Comparison of ENCODE assay signal across 8 cellular contexts in genomic region chr20:50625986-50626677, GRCh38.
A peak's percentile ranks its signal among the peaks of the same experiment; 100 is the strongest.
DNase-seq lines count a peak whose midpoint lies in the region; ATAC-seq and TF ChIP-seq lines count a peak whose summit lies in the region.

No MANE protein-coding gene starts in this region.

- TF ChIP-seq EP300 in transverse colon (IDR thresholded peaks at IDR 0.05; ENCODE audit: low read depth), result no peak

- H3K4me1 ChIP-seq in ascending aorta, result no peaks in the 10 kb centered on the region
- no peaks in the 10 kb centered on the region for H3K4me1 ChIP-seq in transverse colon

- intact Hi-C loops in ascending aorta (cut with DNase I), result loop anchor here (2.0 kb wide), 1 partner anchor 119 kb away; no protein-coding TSS in a partner anchor
- intact Hi-C loops in left colon (cut with DNase I, micrococcal nuclease), result loop anchor here in 1 of 2 donors (10.0 kb wide), 1 partner anchor 119 kb away; no protein-coding TSS in a partner anchor
- intact Hi-C loops in transverse colon (cut with DNase I; ENCODE audit: low total_unique reads), result loop anchor here (5.0 to 10.0 kb wide), 2 partner anchors 79 to 121 kb away; no protein-coding TSS in a partner anchor

- H3K36me3 ChIP-seq in ascending aorta, result no peaks in the 10 kb centered on the region
- no peaks in the 10 kb centered on the region for H3K36me3 ChIP-seq in transverse colon

- WGBS in transverse colon (ENCODE audit: low coverage in 1 of 2), 2 donors, result 48% methylated on average over 15 of the region's 15 CpGs; no CpG with 5 or more reads in 1 of the 2 donors

- H3K9me3 ChIP-seq in ascending aorta (peaks cover 1 to 3% of the 10 kb centered on the region in 2 donors), transverse colon (no peaks in the 10 kb centered on the region)

- H3K4me3 ChIP-seq in ascending aorta, result no peak overlapping the region
- no peak overlapping the region for H3K4me3 ChIP-seq in transverse colon

- DNase-seq in NOMO-1 (lab: John Stamatoyannopoulos, UW; ENCODE audit: unreplicated experiment in 2 of 2) (peak; percentile 41 to 44), NOMO-1 treated with dmso at 0.1 percent for 144 hours (lab: John Stamatoyannopoulos, UW; ENCODE audit: unreplicated experiment) (no peak), NCI-H2171 (lab: John Stamatoyannopoulos, UW) (peak; percentile 88), ascending aorta (ENCODE audit: low spot score in 2 of 2) (peak in 1 of 2 donors; percentile 67), left colon (peak; percentile 35 to 36), transverse colon (peak; percentile 26), mesenteric fat pad (ENCODE audit: low spot score) (no peak), GOT3 (lab: John Stamatoyannopoulos, UW) (no peak)

- in situ Hi-C loops in transverse colon (cut with MboI; ENCODE audit: low pct_ligation_motif_present in 1 of 4, low pct_unique_long_range_greater_than_20kb in 1 of 4, low sequenced_read_pairs in 3 of 4), result no loop called here

- no peaks in the 10 kb centered on the region for H3K27me3 ChIP-seq in ascending aorta
- H3K27me3 ChIP-seq in transverse colon, result no peaks in the 10 kb centered on the region

- TF ChIP-seq POLR2A in transverse colon (IDR thresholded peaks at IDR 0.05), result no peak

- H3K27ac ChIP-seq in ascending aorta (no peak overlapping the region), transverse colon (no peak overlapping the region)

- peak; percentile 41 for ATAC-seq in left colon

- peak; percentile 29 to 61 (median 55) for TF ChIP-seq CTCF in ascending aorta (IDR thresholded peaks at IDR 0.05)
- peak; percentile 39 to 53 (median 42) for TF ChIP-seq CTCF in transverse colon (IDR thresholded peaks at IDR 0.05)

Comparison
In these comparisons a context has a peak if more than half of its experiments do, and no peak if none do; other contexts are left out.
1. DNase-seq: peak in NOMO-1 (2 of 2), NCI-H2171 (single experiment), left colon (2 of 2) and transverse colon (single experiment); none in NOMO-1 treated with dmso at 0.1 percent for 144 hours (single experiment), mesenteric fat pad (single experiment) and GOT3 (single experiment).